25 cellular contexts compared by ENCODE assay signal in the genomic region with DNA sequence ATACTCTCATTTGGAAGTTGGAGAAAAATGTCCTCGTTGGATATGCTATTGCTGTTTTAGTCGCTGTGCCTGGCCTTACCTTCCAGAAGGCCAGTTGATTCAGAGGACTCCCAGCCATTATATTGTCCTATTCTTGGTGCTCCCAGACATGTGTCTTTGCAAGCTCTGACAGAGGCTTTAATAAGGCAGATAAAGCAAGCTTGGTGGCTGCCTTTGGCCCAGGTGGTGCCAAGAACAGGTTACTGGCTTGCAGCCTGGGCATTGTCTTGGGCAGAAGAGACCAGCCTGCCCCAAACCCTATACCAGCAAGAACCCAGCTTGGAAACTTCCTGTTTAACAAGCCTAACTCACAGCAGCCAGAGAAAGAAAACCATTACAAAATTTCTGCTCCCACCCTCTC. TPM values are rescaled to one million over a fixed set of nuclear protein-coding genes. Genes with fewer than 3 reads are reported as not detected.
"Had no signal": no experiment of that assay in that cellular context is flagged by ENCODE, and none has a peak within 500 bp of the region (broad histone marks: within the 10 kb centered on the region; RNA-seq: fewer than 3 reads in every experiment).

No MANE protein-coding gene starts in this region.

- H3K9me3 ChIP-seq: colonic mucosa, esophagus squamous epithelium, gastrocnemius medialis, heart right ventricle, left lung, lower lobe of right lung, mucosa of descending colon had no signal

- H3K27me3 ChIP-seq: colonic mucosa, esophagus squamous epithelium, gastrocnemius medialis, left lung had no signal

- H3K36me3 Mint-ChIP-seq: mesothelial cell of epicardium, naive B cell had no signal

- H3K4me3 ChIP-seq: colonic mucosa, esophagus squamous epithelium, gastrocnemius medialis, heart right ventricle, left lung, lower lobe of right lung, mucosa of descending colon had no signal

- H3K4me1 ChIP-seq: colonic mucosa, left lung had no signal

- H3K9me3 Mint-ChIP-seq: dendritic cell treated with granulocyte-macrophage colony-stimulating factor and Interleukin-4, amounts not matched to agents 40 ng/mL and 50 ng/mL, for 4 days; effector memory CD8-positive, alpha-beta T cell had no signal

- H3K4me3 Mint-ChIP-seq: dendritic cell treated with granulocyte-macrophage colony-stimulating factor and Interleukin-4, amounts not matched to agents 40 ng/mL and 50 ng/mL, for 4 days; effector memory CD8-positive, alpha-beta T cell; endodermal cell; mesothelial cell of epicardium; naive B cell had no signal

- H3K36me3 ChIP-seq: colonic mucosa, esophagus squamous epithelium, gastrocnemius medialis, heart right ventricle, left lung, lower lobe of right lung had no signal

- DNase-seq: colonic mucosa; cortex of kidney; effector CD8-positive, alpha-beta T cell; effector memory CD8-positive, alpha-beta T cell; endodermal cell; erythroblast; esophagus squamous epithelium; foreskin fibroblast; foreskin melanocyte; gastrocnemius medialis; glutamatergic neuron; head of caudate nucleus; heart right ventricle; hippocampal formation; left cardiac atrium; left lung; lower lobe of right lung; mesenchymal stem cell; mucosa of descending colon; naive B cell had no signal

- H3K4me1 Mint-ChIP-seq: endodermal cell, mesothelial cell of epicardium, naive B cell had no signal

- H3K27ac Mint-ChIP-seq: dendritic cell treated with granulocyte-macrophage colony-stimulating factor and Interleukin-4, amounts not matched to agents 40 ng/mL and 50 ng/mL, for 4 days; effector memory CD8-positive, alpha-beta T cell; endodermal cell; mesothelial cell of epicardium; naive B cell had no signal

- H3K27ac ChIP-seq: colonic mucosa, epithelial cell of prostate, lower lobe of right lung had no signal

- ATAC-seq: effector memory CD8-positive, alpha-beta T cell; esophagus mucosa; gastrocnemius medialis; left cardiac atrium; left lung; lower lobe of right lung; mucosa of descending colon had no signal

RNA-seq across cellular contexts. Expression of gene RAI2, which starts 16.9 kb away (rescaled TPM):
- polyA plus RNA-seq: keratinocyte had no signal
